In genomic region chr17:16480995-16481394, GRCh38 we compare ENCODE assay signal across 21 cellular contexts. TPM values are rescaled to one million over a fixed set of nuclear protein-coding genes. Genes with fewer than 3 reads are reported as not detected.
"Had no signal": no experiment of that assay in that cellular context is flagged by ENCODE, and none has a peak within 500 bp of the region (broad histone marks: within the 10 kb centered on the region; RNA-seq: fewer than 3 reads in every experiment).

No MANE protein-coding gene starts in this region.

- DNase-seq: dermis blood vessel endothelial cell; effector memory CD8-positive, alpha-beta T cell; hypothalamus; left ventricle myocardium superior; lower lobe of right lung; naive thymus-derived CD8-positive, alpha-beta T cell; occipital lobe; right lobe of liver; small intestine; stimulated activated CD4-positive, alpha-beta T cell treated with anti-CD3 and anti-CD28 coated beads, Interleukin-15, amount 100 ng/mL, for 24 hours; stimulated activated CD4-positive, alpha-beta T cell treated with anti-CD3 and anti-CD28 coated beads, Interleukin-2, amount 100 ng/mL, for 48 hours; stimulated activated naive CD4-positive, alpha-beta T cell; stimulated activated naive CD8-positive, alpha-beta T cell treated with anti-CD3 and anti-CD28 coated beads, Interleukin-15, amount 100 ng/mL, for 72 hours; tibial artery; upper lobe of left lung had no signal

- H3K27ac Mint-ChIP-seq: effector memory CD8-positive, alpha-beta T cell; progenitor cell of endocrine pancreas; stimulated activated naive CD8-positive, alpha-beta T cell treated with anti-CD3 and anti-CD28 coated beads, Interleukin-15, amount 100 ng/mL, for 72 hours had no signal

- H3K4me1 ChIP-seq: parathyroid adenoma had no signal

- H3K27me3 ChIP-seq: right lobe of liver, upper lobe of left lung had no signal

- H3K4me3 ChIP-seq: coronary artery, lower lobe of right lung, right lobe of liver, tibial artery, upper lobe of left lung had no signal

- H3K9me3 Mint-ChIP-seq: effector memory CD8-positive, alpha-beta T cell; naive thymus-derived CD8-positive, alpha-beta T cell; stimulated activated naive CD8-positive, alpha-beta T cell treated with anti-CD3 and anti-CD28 coated beads, Interleukin-15, amount 100 ng/mL, for 72 hours had no signal

- H3K4me1 Mint-ChIP-seq: stimulated activated naive CD8-positive, alpha-beta T cell treated with anti-CD3 and anti-CD28 coated beads, Interleukin-15, amount 100 ng/mL, for 72 hours had no signal

- H3K9me3 ChIP-seq: lower lobe of right lung, right lobe of liver, tibial artery, upper lobe of left lung had no signal

- H3K9ac ChIP-seq: parathyroid adenoma had no signal

- H3K36me3 Mint-ChIP-seq: naive thymus-derived CD8-positive, alpha-beta T cell had no signal

- ATAC-seq: effector memory CD8-positive, alpha-beta T cell; left ventricle myocardium superior; lower lobe of right lung; naive thymus-derived CD8-positive, alpha-beta T cell; right lobe of liver; stimulated activated naive CD8-positive, alpha-beta T cell treated with anti-CD3 and anti-CD28 coated beads, Interleukin-15, amount 100 ng/mL, for 72 hours had no signal

- H2AFZ ChIP-seq: parathyroid adenoma had no signal

- H3K27ac ChIP-seq: coronary artery, lower lobe of right lung, parathyroid adenoma, right lobe of liver, tibial artery, upper lobe of left lung had no signal

- H3K36me3 ChIP-seq: lower lobe of right lung, right lobe of liver, tibial artery, upper lobe of left lung had no signal

- H3K4me3 Mint-ChIP-seq: effector memory CD8-positive, alpha-beta T cell; naive thymus-derived CD8-positive, alpha-beta T cell; stimulated activated naive CD8-positive, alpha-beta T cell treated with anti-CD3 and anti-CD28 coated beads, Interleukin-15, amount 100 ng/mL, for 72 hours had no signal

- FAIRE-seq: frontal cortex, keratinocyte, small intestine, urothelium cell line had no signal

RNA-seq across cellular contexts. Expression of gene LRRC75A, which starts 11.0 kb away (rescaled TPM):
- polyA plus RNA-seq: keratinocyte had no signal
